8 cellular contexts compared by ENCODE assay signal in genomic region chr5:172910828-172911627, GRCh38. TPM values are rescaled to one million over a fixed set of nuclear protein-coding genes. Genes with fewer than 3 reads are reported as not detected.
A peak's percentile ranks its signal among the peaks of the same experiment; 100 is the strongest.
DNase-seq lines count a peak whose midpoint lies in the region; ATAC-seq and TF ChIP-seq lines count a peak whose summit lies in the region.

No MANE protein-coding gene starts in this region.

- H3K27me3 Mint-ChIP-seq in endodermal cell (ENCODE audit: insufficient read depth), result no peaks in the 10 kb centered on the region

- H3K27ac ChIP-seq in Peyer's patch (peak overlapping the region; percentile 3 to 54 (median 26)), endodermal cell (ENCODE audit: low read depth, low read length) (no peak overlapping the region), muscle layer of duodenum (ENCODE audit: low read length) (peak overlapping the region; percentile 79)

- CTCF ChIA-PET in BJ (lab: Yijun Ruan, JAX), result interaction anchor here (1.1 to 2.1 kb wide), 7 partner anchors 14 to 197 kb away, joined by 3 to 8 read pairs (median 6); no protein-coding TSS in a partner anchor

- H3K4me3 ChIP-seq in BJ (ENCODE audit: low read depth, low read length) (no peak overlapping the region), Peyer's patch (no peak overlapping the region), endodermal cell (ENCODE audit: low read length) (no peak overlapping the region), muscle layer of duodenum (ENCODE audit: low read depth in 1 of 2, low read length in 2 of 2) (no peak overlapping the region)

- H3K9me3 ChIP-seq in Peyer's patch (no peaks in the 10 kb centered on the region), endodermal cell (ENCODE audit: control insufficient read depth, low read length) (no peaks in the 10 kb centered on the region), muscle layer of duodenum (ENCODE audit: control insufficient read depth in 1 of 2, low read length in 2 of 2) (no peaks in the 10 kb centered on the region)

- H3K36me3 ChIP-seq in BJ (ENCODE audit: control insufficient read depth, insufficient read depth, low read length) (peaks cover 15% of the 10 kb centered on the region), Peyer's patch (peaks cover 0 to 62% (median 0%) of the 10 kb centered on the region in 3 donors), endodermal cell (ENCODE audit: control insufficient read depth, insufficient read depth, low read length) (peaks cover 51% of the 10 kb centered on the region), muscle layer of duodenum (ENCODE audit: control insufficient read depth in 1 of 2, insufficient read depth in 2 of 2, low read length in 2 of 2) (peaks cover 28 to 32% of the 10 kb centered on the region in 2 donors)

- POLR2A ChIA-PET in BJ (lab: Charles Lee), result no interaction called here

- peaks cover 47% of the 10 kb centered on the region for H3K36me3 Mint-ChIP-seq in endodermal cell (ENCODE audit: low read depth)

- no peaks in the 10 kb centered on the region for H3K9me3 Mint-ChIP-seq in endodermal cell

- no peak overlapping the region for H3K9ac ChIP-seq in endodermal cell (ENCODE audit: extremely low read depth, low read length, poor library complexity, severe bottlenecking)

- H3K4me3 Mint-ChIP-seq in endodermal cell, result no peak overlapping the region

- TF ChIP-seq CTCF in BJ (IDR thresholded peaks at IDR 0.05; ENCODE audit: insufficient read depth, low read depth, low read length) (peak; percentile 25), Peyer's patch (IDR thresholded peaks at IDR 0.05) (peak in 4 of 6 experiments; percentile 11 to 51 (median 40)), endodermal cell (conservative IDR thresholded peaks at IDR 0.05) (peak; percentile 50)

- H3K4me1 Mint-ChIP-seq in endodermal cell, result peaks cover 1% of the 10 kb centered on the region

- no peak overlapping the region for H3K27ac Mint-ChIP-seq in endodermal cell

- 84 to 91% methylated on average over 5 to 9 of the region's 9 CpGs for WGBS in endodermal cell (ENCODE audit: insufficient coverage in 1 of 2, insufficient read length in 1 of 2), 2 experiments

- H3K27me3 ChIP-seq in BJ (ENCODE audit: control insufficient read depth, insufficient read depth, low read length) (no peaks in the 10 kb centered on the region), Peyer's patch (no peaks in the 10 kb centered on the region), endodermal cell (ENCODE audit: control insufficient read depth, insufficient read depth, low read length, poor library complexity, severe bottlenecking) (no peaks in the 10 kb centered on the region), muscle layer of duodenum (ENCODE audit: low read depth, low read length) (no peaks in the 10 kb centered on the region)

- DNase-seq in BJ (ENCODE audit: low read depth) (no peak), Peyer's patch (peak; percentile 72 to 85 (median 72)), endodermal cell (peak; percentile 71), NCI-H2171 (lab: John Stamatoyannopoulos, UW) (no peak), NCI-H774 (lab: John Stamatoyannopoulos, UW) (no peak)

- ATAC-seq in GM18868 (IDR thresholded peaks at IDR 0.05; ENCODE audit: unreplicated experiment), result peak; percentile 52
- ATAC-seq in GM19455 (IDR thresholded peaks at IDR 0.05; ENCODE audit: unreplicated experiment), result no peak

- H3K4me1 ChIP-seq in Peyer's patch (no peaks in the 10 kb centered on the region), endodermal cell (ENCODE audit: control insufficient read depth, insufficient read depth, low read length) (no peaks in the 10 kb centered on the region), muscle layer of duodenum (ENCODE audit: control insufficient read depth in 1 of 2, insufficient read depth in 2 of 2, low read length in 2 of 2) (peaks cover 0 to 5% of the 10 kb centered on the region in 2 donors)

- no peak for TF ChIP-seq POLR2A in Peyer's patch (IDR thresholded peaks at IDR 0.05)

RNA-seq across cellular contexts. Expression of gene RPL26L1, which starts 48.2 kb away (rescaled TPM):
- 102 and 113 TPM in 2 replicates for polyA plus RNA-seq in BJ (2011; rRNA removed)
- polyA minus RNA-seq in BJ (2011; rRNA and poly(A)+ RNA removed), result 31.6 and 57.6 TPM in 2 replicates
- total RNA-seq in Peyer's patch (10 to 100 TPM in 3 of 4 donors, 1 to 10 TPM in 1; 9.9 to 21.4 (median 15.3) TPM), endodermal cell (10 to 100 TPM; 56.7 to 60.0 TPM)
- 72.4 TPM for polyA plus RNA-seq in endodermal cell (2013, experiment 1 of 2)
- 76.0 TPM for polyA plus RNA-seq in endodermal cell (2013, experiment 2 of 2)

Comparison
In these comparisons a context has a peak if more than half of its experiments do, and no peak if none do; other contexts are left out.
1. DNase-seq: peak in Peyer's patch (3 of 3) and endodermal cell (single experiment); none in BJ (single experiment), NCI-H2171 (single experiment) and NCI-H774 (single experiment).
2. Peak in every context shown above with its lines, with median percentiles within 50 percentile points of each other: CTCF ChIP-seq.